In genomic region chr1:65531972-65532570, GRCh38 we compare ENCODE assay signal across 7 cellular contexts.
"Had no signal": no experiment of that assay in that cellular context is flagged by ENCODE, and none has a peak within 500 bp of the region (broad histone marks: within the 10 kb centered on the region; RNA-seq: fewer than 3 reads in every experiment).

No MANE protein-coding gene starts in this region.

- H3K4me2 ChIP-seq: KMS-11 had no signal

- H3K4me3 Mint-ChIP-seq: IgD-negative memory B cell had no signal

- H3K27ac Mint-ChIP-seq: IgD-negative memory B cell had no signal

- FAIRE-seq: HTR-8/SVneo had no signal

- H3K4me1 Mint-ChIP-seq: IgD-negative memory B cell had no signal

- H3K27ac ChIP-seq: HL-60, KMS-11 had no signal

- DNase-seq: IMR-90, KBM-7, KG1 had no signal

- H3K9ac ChIP-seq: KMS-11 had no signal
